20 cellular contexts compared by ENCODE assay signal in genomic region chrX:69107747-69108410, GRCh38. TPM values are rescaled to one million over a fixed set of nuclear protein-coding genes. Genes with fewer than 3 reads are reported as not detected.
DNase-seq lines count a peak whose midpoint lies in the region; ATAC-seq and TF ChIP-seq lines count a peak whose summit lies in the region.
"Had no signal": no experiment of that assay in that cellular context is flagged by ENCODE, and none has a peak within 500 bp of the region (broad histone marks: within the 10 kb centered on the region; RNA-seq: fewer than 3 reads in every experiment).

No MANE protein-coding gene starts in this region.

- peak overlapping the region; percentile 39 for H2BK15ac ChIP-seq in neuronal stem cell (ENCODE audit: low read length)

- H4K91ac ChIP-seq in neuronal stem cell (ENCODE audit: low read depth, low read length, poor library complexity): no peak overlapping the region

- H2BK12ac ChIP-seq in neuronal stem cell (ENCODE audit: low read length): peak overlapping the region; percentile 46

- no peaks in the 10 kb centered on the region for H3K9me3 Mint-ChIP-seq in endothelial cell (ENCODE audit: unreplicated experiment)
- H3K9me3 Mint-ChIP-seq in activated naive CD8-positive, alpha-beta T cell treated with anti-CD3 and anti-CD28 coated beads, Interleukin-2, amount 50 U/mL, for 24 hours: no peaks in the 10 kb centered on the region
- H3K9me3 Mint-ChIP-seq: activated CD4-positive, alpha-beta memory T cell treated with anti-CD3 and anti-CD28 coated beads, Interleukin-2, amount 10 ng/mL, durations not matched to agents 7 days and 5 days; CD4-positive, alpha-beta memory T cell; immature natural killer cell had no signal

- DNase-seq in A673 (ENCODE audit: low spot score) (no peak), endothelial cell (ENCODE audit: low spot score) (no peak), neuronal stem cell (ENCODE audit: low spot score) (no peak), cortex of kidney (lab: John Stamatoyannopoulos, UW) (no peak), NCI-H82 treated with DMSO at 0.1 percent for 48 hours (lab: John Stamatoyannopoulos, UW; ENCODE audit: unreplicated experiment) (no peak)
- DNase-seq in activated naive CD8-positive, alpha-beta T cell treated with anti-CD3 and anti-CD28 coated beads, Interleukin-2, amount 50 U/mL, for 24 hours: no peak
- DNase-seq: activated CD4-positive, alpha-beta memory T cell treated with anti-CD3 and anti-CD28 coated beads, Interleukin-2, amount 10 ng/mL, durations not matched to agents 7 days and 5 days; CD4-positive, alpha-beta memory T cell; DMS153; GDM1; immature natural killer cell; NCI-H1048; NCI-H187; SW 1271; upper lobe of left lung had no signal

- intact Hi-C loops in A673 (cut with micrococcal nuclease; ENCODE audit: unreplicated experiment): no loop called here

- CTCF ChIA-PET in A673 (lab: Charles Lee): interaction anchor here (1.0 kb wide), 1 partner anchor 14 kb away, joined by 3 read pairs; no protein-coding TSS in a partner anchor
- CTCF ChIA-PET in HEK293 (lab: Yijun Ruan, JAX): interaction anchor here (0.9 to 1.1 kb wide), 2 partner anchors 14 to 16 kb away, joined by 3 to 4 read pairs; no protein-coding TSS in a partner anchor

- no peak for ATAC-seq in HG03045 (IDR thresholded peaks at IDR 0.05; ENCODE audit: unreplicated experiment)
- no peak for ATAC-seq in activated naive CD8-positive, alpha-beta T cell treated with anti-CD3 and anti-CD28 coated beads, Interleukin-2, amount 50 U/mL, for 24 hours
- ATAC-seq: activated CD4-positive, CD25-positive, alpha-beta regulatory T cell treated with anti-CD3 and anti-CD28 coated beads, Interleukin-2, amount 50 U/mL, for 24 hours had no signal

- H3K4me2 ChIP-seq in neuronal stem cell (ENCODE audit: insufficient read depth, low read length, poor library complexity, severe bottlenecking): no peak overlapping the region

- H3K9me3 ChIP-seq in A673 (ENCODE audit: low read depth, low read length, poor library complexity, severe bottlenecking) (no peaks in the 10 kb centered on the region), HEK293 (ENCODE audit: control insufficient read depth, insufficient read depth, low read depth, low read length) (no peaks in the 10 kb centered on the region), neuronal stem cell (replicated peaks in 1 of 2; ENCODE audit: control insufficient read depth in 2 of 2, insufficient read depth in 1 of 2, low read depth in 1 of 2, low read length in 2 of 2) (no peaks in the 10 kb centered on the region)
- H3K9me3 ChIP-seq: left ventricle myocardium inferior, stomach, upper lobe of left lung had no signal

- H3K79me1 ChIP-seq in neuronal stem cell (ENCODE audit: low read depth, low read length): no peaks in the 10 kb centered on the region

- H2BK5ac ChIP-seq in neuronal stem cell (ENCODE audit: low read length): no peak overlapping the region

- peaks cover 1% of the 10 kb centered on the region for H3K27me3 Mint-ChIP-seq in endothelial cell (ENCODE audit: unreplicated experiment)
- peaks cover 3% of the 10 kb centered on the region for H3K27me3 Mint-ChIP-seq in activated naive CD8-positive, alpha-beta T cell treated with anti-CD3 and anti-CD28 coated beads, Interleukin-2, amount 50 U/mL, for 24 hours
- H3K27me3 Mint-ChIP-seq: activated CD4-positive, alpha-beta memory T cell treated with anti-CD3 and anti-CD28 coated beads, Interleukin-2, amount 10 ng/mL, durations not matched to agents 7 days and 5 days; CD4-positive, alpha-beta memory T cell had no signal

- WGBS in neuronal stem cell (ENCODE audit: extremely low coverage in 2 of 2, insufficient read length in 2 of 2, insufficient replicate concordance in 1 of 2), 2 donors: no CpG with 5 or more reads among the region's 7 CpGs

- peak overlapping the region; percentile 75 for H2AFZ ChIP-seq in neuronal stem cell (ENCODE audit: low read length)

- peak overlapping the region; percentile 57 for H3K27ac ChIP-seq in A673 (ENCODE audit: low read depth, low read length, poor library complexity, severe bottlenecking)
- peak overlapping the region; percentile 16; the same call in 1 of the 2 replicates for H3K27ac ChIP-seq in HEK293 (ENCODE audit: extremely low read depth, low read depth, low read length)
- no peak overlapping the region for H3K27ac ChIP-seq in neuronal stem cell (replicated peaks; ENCODE audit: low read length)
- H3K27ac ChIP-seq: left ventricle myocardium inferior, stomach, upper lobe of left lung had no signal

- peaks cover 8% of the 10 kb centered on the region for H3K4me1 Mint-ChIP-seq in endothelial cell (ENCODE audit: unreplicated experiment)
- no peaks in the 10 kb centered on the region for H3K4me1 Mint-ChIP-seq in activated naive CD8-positive, alpha-beta T cell treated with anti-CD3 and anti-CD28 coated beads, Interleukin-2, amount 50 U/mL, for 24 hours
- H3K4me1 Mint-ChIP-seq: activated CD4-positive, alpha-beta memory T cell treated with anti-CD3 and anti-CD28 coated beads, Interleukin-2, amount 10 ng/mL, durations not matched to agents 7 days and 5 days; CD4-positive, alpha-beta memory T cell; immature natural killer cell had no signal

- peak overlapping the region; percentile 85 for H3K18ac ChIP-seq in neuronal stem cell (ENCODE audit: low read length)

- no peak overlapping the region for H3K4me3 Mint-ChIP-seq in endothelial cell (ENCODE audit: unreplicated experiment)
- no peak overlapping the region for H3K4me3 Mint-ChIP-seq in activated naive CD8-positive, alpha-beta T cell treated with anti-CD3 and anti-CD28 coated beads, Interleukin-2, amount 50 U/mL, for 24 hours
- H3K4me3 Mint-ChIP-seq: activated CD4-positive, alpha-beta memory T cell treated with anti-CD3 and anti-CD28 coated beads, Interleukin-2, amount 10 ng/mL, durations not matched to agents 7 days and 5 days; CD4-positive, alpha-beta memory T cell; immature natural killer cell had no signal

- H3K4ac ChIP-seq in neuronal stem cell (ENCODE audit: low read length): no peak overlapping the region

- no peak overlapping the region for H3K9ac ChIP-seq in neuronal stem cell (ENCODE audit: low read depth, low read length, poor library complexity)

- no peak overlapping the region for H2AK5ac ChIP-seq in neuronal stem cell (ENCODE audit: low read depth, low read length)

- H3K27me3 ChIP-seq in A673 (replicated peaks; ENCODE audit: insufficient read depth, low read depth, low read length, poor library complexity): no peaks in the 10 kb centered on the region
- no peaks in the 10 kb centered on the region for H3K27me3 ChIP-seq in neuronal stem cell (ENCODE audit: control insufficient read depth in 3 of 3, insufficient read depth in 3 of 3, low read depth in 1 of 3, low read length in 3 of 3)
- H3K27me3 ChIP-seq: upper lobe of left lung had no signal

- H3K36me3 ChIP-seq in A673 (ENCODE audit: insufficient read depth, low read length, poor library complexity, severe bottlenecking) (no peaks in the 10 kb centered on the region), HEK293 (ENCODE audit: control insufficient read depth in 2 of 2, insufficient read depth in 1 of 2, low read length in 2 of 2) (no peaks in the 10 kb centered on the region), neuronal stem cell (replicated peaks in 1 of 2; ENCODE audit: control insufficient read depth in 2 of 2, insufficient read depth in 2 of 2, low read length in 2 of 2) (no peaks in the 10 kb centered on the region)
- H3K36me3 ChIP-seq: left ventricle myocardium inferior, stomach, upper lobe of left lung had no signal

- H3K4me3 ChIP-seq in A673 (ENCODE audit: low read depth, low read length, poor library complexity, severe bottlenecking) (no peak overlapping the region), HEK293 (ENCODE audit: low read depth, low read length) (no peak overlapping the region), neuronal stem cell (ENCODE audit: low read length in 2 of 2) (no peak overlapping the region)
- H3K4me3 ChIP-seq: left ventricle myocardium inferior, stomach, upper lobe of left lung had no signal

- no peak overlapping the region for H2BK120ac ChIP-seq in neuronal stem cell (ENCODE audit: low read depth, low read length)

- H3K4me1 ChIP-seq in A673 (ENCODE audit: insufficient read depth, low read length, poor library complexity, severe bottlenecking): peaks cover 22% of the 10 kb centered on the region
- H3K4me1 ChIP-seq in HEK293 (ENCODE audit: control insufficient read depth, insufficient read depth, low read length): peaks cover 6% of the 10 kb centered on the region; the same call in 1 of the 2 replicates
- peaks cover 13 to 24% of the 10 kb centered on the region in 2 donors for H3K4me1 ChIP-seq in neuronal stem cell (ENCODE audit: control insufficient read depth in 2 of 2, insufficient read depth in 1 of 2, low read depth in 1 of 2, low read length in 2 of 2)
- H3K4me1 ChIP-seq: left ventricle myocardium inferior, stomach had no signal

- POLR2A ChIA-PET in A673 (lab: Charles Lee; ENCODE audit: low non-redundant PET) (no interaction called here), HEK293 (lab: Yijun Ruan, JAX) (interaction anchor here (1.0 to 1.3 kb wide), 3 partner anchors 10 to 279 kb away, joined by 3 to 6 read pairs (median 4); partner anchors contain the start of gene EFNB1)

- no peaks in the 10 kb centered on the region for H3K36me3 Mint-ChIP-seq in endothelial cell (ENCODE audit: low read depth, unreplicated experiment)
- H3K36me3 Mint-ChIP-seq in activated naive CD8-positive, alpha-beta T cell treated with anti-CD3 and anti-CD28 coated beads, Interleukin-2, amount 50 U/mL, for 24 hours (ENCODE audit: low read depth): no peaks in the 10 kb centered on the region
- H3K36me3 Mint-ChIP-seq: CD4-positive, alpha-beta memory T cell; immature natural killer cell had no signal

- H4K8ac ChIP-seq in neuronal stem cell (ENCODE audit: low read depth, low read length): no peak overlapping the region

- H3K23ac ChIP-seq in neuronal stem cell (ENCODE audit: low read depth, low read length, poor library complexity): no peak overlapping the region

- TF ChIP-seq CTCF in A673 (conservative IDR thresholded peaks at IDR 0.05; ENCODE audit: low read depth, low read length) (no peak), HEK293 (tag by site-specific recombination; IDR thresholded peaks at IDR 0.05) (no peak), endothelial cell (IDR thresholded peaks at IDR 0.05; ENCODE audit: unreplicated experiment) (no peak)

- no peak overlapping the region for H3K14ac ChIP-seq in neuronal stem cell (ENCODE audit: low read length)

- no TSS peak for BruUV-seq in A673 (replicated peaks; lab: Mats Ljungman, UMichigan)

- peak overlapping the region; percentile 42 for H3K27ac Mint-ChIP-seq in endothelial cell (ENCODE audit: unreplicated experiment)
- no peak overlapping the region for H3K27ac Mint-ChIP-seq in activated naive CD8-positive, alpha-beta T cell treated with anti-CD3 and anti-CD28 coated beads, Interleukin-2, amount 50 U/mL, for 24 hours
- H3K27ac Mint-ChIP-seq: activated CD4-positive, alpha-beta memory T cell treated with anti-CD3 and anti-CD28 coated beads, Interleukin-2, amount 10 ng/mL, durations not matched to agents 7 days and 5 days; CD4-positive, alpha-beta memory T cell had no signal

RNA-seq across cellular contexts. Expression of gene PJA1, which starts 57.4 kb away (rescaled TPM):
- total RNA-seq in A673 (2021) (36.0 and 40.1 TPM in 2 replicates), endothelial cell (ENCODE audit: unreplicated experiment) (11.3 TPM)
- polyA plus RNA-seq in neuronal stem cell (2013, experiment 1 of 2): 68.9 TPM
- polyA plus RNA-seq in neuronal stem cell (2013, experiment 2 of 2): 73.4 TPM
